ENCODE assay signal across 12 cellular contexts in the genomic region with DNA sequence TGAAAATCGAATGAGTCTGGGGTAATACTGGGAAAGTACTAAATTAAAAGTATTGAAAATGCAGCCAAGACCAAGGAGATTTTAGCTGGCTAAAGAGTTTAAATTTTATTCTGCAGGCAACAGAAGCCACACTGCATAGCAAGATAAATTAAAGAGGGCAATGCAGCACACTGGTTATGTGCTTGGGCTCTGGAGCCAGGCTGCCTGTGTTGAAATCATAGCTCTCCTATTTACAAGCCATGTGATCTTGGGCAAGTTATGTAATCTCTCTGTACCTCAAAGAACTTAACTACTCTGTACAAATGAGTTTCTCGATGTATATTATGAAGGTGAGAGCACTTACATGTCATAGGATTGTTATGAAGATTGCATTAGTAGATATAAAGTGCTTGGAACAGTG. TPM values are rescaled to one million over a fixed set of nuclear protein-coding genes. Genes with fewer than 3 reads are reported as not detected.
DNase-seq lines count a peak whose midpoint lies in the region; ATAC-seq lines count a peak whose summit lies in the region.
"Had no signal": no experiment of that assay in that cellular context is flagged by ENCODE, and none has a peak within 500 bp of the region (broad histone marks: within the 10 kb centered on the region; RNA-seq: fewer than 3 reads in every experiment).

No MANE protein-coding gene starts in this region.

- H3K9me3 Mint-ChIP-seq in naive thymus-derived CD4-positive, alpha-beta T cell, result no peaks in the 10 kb centered on the region
- H3K9me3 Mint-ChIP-seq: central memory CD8-positive, alpha-beta T cell had no signal

- H3K36me3 ChIP-seq in naive thymus-derived CD4-positive, alpha-beta T cell (ENCODE audit: control insufficient read depth in 2 of 3, insufficient read depth in 3 of 3, low read length in 3 of 3), result no peaks in the 10 kb centered on the region

- no peaks in the 10 kb centered on the region for H3K27me3 ChIP-seq in naive thymus-derived CD4-positive, alpha-beta T cell (ENCODE audit: control insufficient read depth in 2 of 2, insufficient read depth in 2 of 2, low read length in 2 of 2)

- peak; percentile 53 for ATAC-seq in naive thymus-derived CD4-positive, alpha-beta T cell
- ATAC-seq in GM19452 (IDR thresholded peaks at IDR 0.05; ENCODE audit: unreplicated experiment), result no peak
- no peak for ATAC-seq in HG02840 (IDR thresholded peaks at IDR 0.05; ENCODE audit: low FRiP score, unreplicated experiment)
- ATAC-seq in HG03025 (IDR thresholded peaks at IDR 0.05; ENCODE audit: low FRiP score, unreplicated experiment), result no peak

- DNase-seq in GF-D8 (lab: John Stamatoyannopoulos, UW) (peak; percentile 91), SIG-M5 treated with dmso at 0.1 percent for 504 hours (lab: John Stamatoyannopoulos, UW; ENCODE audit: unreplicated experiment) (peak; percentile 76), fibroblast of peridontal ligament (ENCODE audit: extremely low read depth) (peak; percentile 71)
- no peak for DNase-seq in naive thymus-derived CD4-positive, alpha-beta T cell
- no peak for DNase-seq in activated CD8-positive, alpha-beta memory T cell treated with anti-CD3 and anti-CD28 coated beads, Interleukin-2, amount 50 U/mL, for 48 hours
- DNase-seq: glutamatergic neuron; NK-92 treated with Interleukin-12 subunit alpha and Interleukin-12 subunit beta, amount 100 ng/mL, for 24 hours; T1000 had no signal

- no peaks in the 10 kb centered on the region for H3K27me3 Mint-ChIP-seq in naive thymus-derived CD4-positive, alpha-beta T cell
- H3K27me3 Mint-ChIP-seq: central memory CD8-positive, alpha-beta T cell had no signal

- H3K4me1 Mint-ChIP-seq in naive thymus-derived CD4-positive, alpha-beta T cell, result peaks cover 16 to 52% (median 37%) of the 10 kb centered on the region in 7 donors

- H3K9me3 ChIP-seq in naive thymus-derived CD4-positive, alpha-beta T cell (ENCODE audit: control insufficient read depth in 2 of 3, low read length in 3 of 3), result no peaks in the 10 kb centered on the region

- H3K27ac ChIP-seq in naive thymus-derived CD4-positive, alpha-beta T cell (ENCODE audit: low read depth, low read length), result no peak overlapping the region

- no peak overlapping the region for H3K4me3 Mint-ChIP-seq in naive thymus-derived CD4-positive, alpha-beta T cell
- H3K4me3 Mint-ChIP-seq: central memory CD8-positive, alpha-beta T cell had no signal

- POLR2A ChIA-PET in naive thymus-derived CD4-positive, alpha-beta T cell (lab: Charles Lee), result no interaction called here

- H3K4me3 ChIP-seq in naive thymus-derived CD4-positive, alpha-beta T cell (ENCODE audit: low read length), result no peak overlapping the region

- peaks cover 0 to 13% (median 9%) of the 10 kb centered on the region in 5 donors for H3K36me3 Mint-ChIP-seq in naive thymus-derived CD4-positive, alpha-beta T cell

- no peaks in the 10 kb centered on the region for H3K4me1 ChIP-seq in naive thymus-derived CD4-positive, alpha-beta T cell (ENCODE audit: control insufficient read depth in 2 of 2, insufficient read depth in 2 of 2, low read length in 2 of 2)

- intact Hi-C loops in naive thymus-derived CD4-positive, alpha-beta T cell (cut with micrococcal nuclease), result no loop called here

- CTCF ChIA-PET in naive thymus-derived CD4-positive, alpha-beta T cell (lab: Charles Lee), result no interaction called here

- H3K27ac Mint-ChIP-seq in naive thymus-derived CD4-positive, alpha-beta T cell, result peak overlapping the region in 1 of 9 donors; percentile 71

RNA-seq across cellular contexts. Expression of gene SLC25A13, which starts 9.9 kb away (rescaled TPM):
- total RNA-seq in naive thymus-derived CD4-positive, alpha-beta T cell, result 10 to 100 TPM in 3 of 5 experiments, 1 to 10 TPM in 2; 5.7 to 22.5 (median 12.1) TPM
- polyA plus RNA-seq in naive thymus-derived CD4-positive, alpha-beta T cell, result 1 to 10 TPM; 6.7 to 8.0 TPM

Comparison
In these comparisons a context has a peak if more than half of its experiments do, and no peak if none do; other contexts are left out.
1. DNase-seq: peak in GF-D8 (single experiment), SIG-M5 treated with dmso at 0.1 percent for 504 hours (single experiment) and fibroblast of peridontal ligament (single experiment); none in naive thymus-derived CD4-positive, alpha-beta T cell (0 of 9) and activated CD8-positive, alpha-beta memory T cell treated with anti-CD3 and anti-CD28 coated beads, Interleukin-2, amount 50 U/mL, for 48 hours (single experiment).